Comparison of ENCODE assay signal across 9 cellular contexts in the genomic region with DNA sequence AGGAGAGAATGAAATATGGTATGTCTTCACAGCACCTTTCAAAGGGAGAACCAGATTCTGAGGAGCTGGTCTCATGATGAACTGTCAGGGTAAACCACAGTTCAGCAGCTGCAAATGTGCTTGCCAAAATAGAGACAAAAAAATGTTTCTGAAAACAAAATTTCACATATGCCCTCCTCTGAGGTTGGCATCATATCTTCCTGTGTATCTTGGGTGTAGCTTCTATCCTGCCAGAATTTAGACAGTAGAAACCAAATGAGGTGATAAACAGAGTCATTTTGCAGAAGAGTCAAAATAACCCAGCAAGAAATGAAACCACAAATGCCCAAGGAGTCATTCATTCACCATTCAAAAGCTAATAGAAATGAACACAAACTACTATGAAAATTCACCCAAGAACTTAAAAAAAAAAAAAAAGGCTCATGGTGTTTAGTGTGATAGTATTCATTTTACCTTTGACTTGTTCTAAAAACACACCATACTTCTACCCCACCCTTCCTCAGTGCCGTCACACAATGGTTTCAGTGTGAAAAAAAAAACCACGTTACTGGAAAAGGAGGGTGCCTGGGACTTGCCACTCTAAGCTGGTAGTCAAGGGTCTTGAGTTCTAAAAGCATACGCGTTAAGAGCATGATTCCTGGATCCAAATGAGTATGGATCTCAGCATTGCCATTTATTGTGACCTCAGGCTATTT. TPM values are rescaled to one million over a fixed set of nuclear protein-coding genes. Genes with fewer than 3 reads are reported as not detected.
DNase-seq lines count a peak whose midpoint lies in the region; ATAC-seq and TF ChIP-seq lines count a peak whose summit lies in the region.
"Had no signal": no experiment of that assay in that cellular context is flagged by ENCODE, and none has a peak within 500 bp of the region (broad histone marks: within the 10 kb centered on the region; RNA-seq: fewer than 3 reads in every experiment).

No MANE protein-coding gene starts in this region.

- CTCF ChIA-PET in activated CD8-positive, alpha-beta T cell treated with anti-CD3 and anti-CD28 coated beads, Interleukin-2, amount 10 ng/mL, durations not matched to agents 7 days and 5 days (lab: Charles Lee): interaction anchor here (0.6 to 10.9 kb wide), 19 partner anchors 9 to 1350 kb away, joined by 3 to 253 read pairs (median 5); a partner anchor contains a TSS

- TF ChIP-seq CTCF in mesothelial cell of epicardium (IDR thresholded peaks at IDR 0.05; ENCODE audit: unreplicated experiment) (no peak), left lung (IDR thresholded peaks at IDR 0.05) (no peak)

- H3K27me3 ChIP-seq in BLaER1 (no peaks in the 10 kb centered on the region), left lung (no peaks in the 10 kb centered on the region)

- peaks cover 83% of the 10 kb centered on the region for H3K4me1 Mint-ChIP-seq in activated CD8-positive, alpha-beta T cell treated with anti-CD3 and anti-CD28 coated beads, Interleukin-2, amount 10 ng/mL, durations not matched to agents 7 days and 5 days (ENCODE audit: low read depth)
- peaks cover 18% of the 10 kb centered on the region for H3K4me1 Mint-ChIP-seq in mesothelial cell of epicardium

- DNase-seq in activated CD8-positive, alpha-beta T cell treated with anti-CD3 and anti-CD28 coated beads, Interleukin-2, amount 10 ng/mL, durations not matched to agents 7 days and 5 days: peak; percentile 64
- DNase-seq in mesothelial cell of epicardium (ENCODE audit: low spot score in 2 of 2, unreplicated experiment in 2 of 2) (no peak), NCI-H345 (lab: John Stamatoyannopoulos, UW) (no peak), left lung (no peak), SKM-1 (lab: John Stamatoyannopoulos, UW; ENCODE audit: unreplicated experiment) (no peak)
- DNase-seq: psoas muscle had no signal

- H3K27ac ChIP-seq in BLaER1 (no peak overlapping the region), left lung (peak overlapping the region in 1 of 2 donors; percentile 87)
- H3K27ac ChIP-seq: psoas muscle had no signal

- no peaks in the 10 kb centered on the region for H3K27me3 Mint-ChIP-seq in activated CD8-positive, alpha-beta T cell treated with anti-CD3 and anti-CD28 coated beads, Interleukin-2, amount 10 ng/mL, durations not matched to agents 7 days and 5 days (ENCODE audit: low read depth)
- H3K27me3 Mint-ChIP-seq in mesothelial cell of epicardium (ENCODE audit: low read depth): no peaks in the 10 kb centered on the region

- no peak overlapping the region for H3K9ac ChIP-seq in BLaER1

- peak overlapping the region; percentile 68 for H3K4me3 Mint-ChIP-seq in activated CD8-positive, alpha-beta T cell treated with anti-CD3 and anti-CD28 coated beads, Interleukin-2, amount 10 ng/mL, durations not matched to agents 7 days and 5 days
- H3K4me3 Mint-ChIP-seq in mesothelial cell of epicardium: no peak overlapping the region

- H3K36me3 Mint-ChIP-seq in activated CD8-positive, alpha-beta T cell treated with anti-CD3 and anti-CD28 coated beads, Interleukin-2, amount 10 ng/mL, durations not matched to agents 7 days and 5 days (ENCODE audit: low read depth): peaks cover 64% of the 10 kb centered on the region
- H3K36me3 Mint-ChIP-seq in mesothelial cell of epicardium: no peaks in the 10 kb centered on the region

- H3K4me1 ChIP-seq in BLaER1: peaks cover 59% of the 10 kb centered on the region
- peaks cover 3 to 60% of the 10 kb centered on the region in 2 donors for H3K4me1 ChIP-seq in left lung
- H3K4me1 ChIP-seq: psoas muscle had no signal

- ATAC-seq in GM18870 (IDR thresholded peaks at IDR 0.05; ENCODE audit: unreplicated experiment): peak; percentile 45
- peak; percentile 34 for ATAC-seq in HG03097 (IDR thresholded peaks at IDR 0.05; ENCODE audit: low FRiP score, unreplicated experiment)
- ATAC-seq in activated CD8-positive, alpha-beta T cell treated with anti-CD3 and anti-CD28 coated beads, Interleukin-2, amount 10 ng/mL, durations not matched to agents 7 days and 5 days: peak; percentile 59
- ATAC-seq in left lung: no peak
- ATAC-seq: psoas muscle had no signal

- POLR2A ChIA-PET in activated CD8-positive, alpha-beta T cell treated with anti-CD3 and anti-CD28 coated beads, Interleukin-2, amount 10 ng/mL, durations not matched to agents 7 days and 5 days (lab: Charles Lee): interaction anchor here (0.6 to 8.6 kb wide), 11 partner anchors 8 to 102 kb away, joined by 3 to 94 read pairs (median 7); a partner anchor contains a TSS

- H3K9me3 ChIP-seq in BLaER1 (no peaks in the 10 kb centered on the region), left lung (no peaks in the 10 kb centered on the region)
- H3K9me3 ChIP-seq: psoas muscle had no signal

- H3K9me3 Mint-ChIP-seq in activated CD8-positive, alpha-beta T cell treated with anti-CD3 and anti-CD28 coated beads, Interleukin-2, amount 10 ng/mL, durations not matched to agents 7 days and 5 days (ENCODE audit: insufficient read depth): no peaks in the 10 kb centered on the region
- H3K9me3 Mint-ChIP-seq in mesothelial cell of epicardium: no peaks in the 10 kb centered on the region

- H3K4me2 ChIP-seq in BLaER1: peak overlapping the region; percentile 58

- peak overlapping the region; percentile 87 for H3K27ac Mint-ChIP-seq in activated CD8-positive, alpha-beta T cell treated with anti-CD3 and anti-CD28 coated beads, Interleukin-2, amount 10 ng/mL, durations not matched to agents 7 days and 5 days
- H3K27ac Mint-ChIP-seq in mesothelial cell of epicardium: no peak overlapping the region

- H3K36me3 ChIP-seq in BLaER1: no peaks in the 10 kb centered on the region
- no peaks in the 10 kb centered on the region for H3K36me3 ChIP-seq in left lung

- H4K20me1 ChIP-seq in BLaER1: no peaks in the 10 kb centered on the region

- intact Hi-C loops in left lung (cut with DNase I): no loop called here

- no peak overlapping the region for H3K4me3 ChIP-seq in BLaER1
- H3K4me3 ChIP-seq in left lung: no peak overlapping the region
- H3K4me3 ChIP-seq: psoas muscle had no signal

RNA-seq across cellular contexts. Expression of a gene that starts 18.5 kb away (rescaled TPM):
- 100 to 1,000 TPM; 192 to 222 TPM for total RNA-seq in activated CD8-positive, alpha-beta T cell treated with anti-CD3 and anti-CD28 coated beads, Interleukin-2, amount 10 ng/mL, durations not matched to agents 7 days and 5 days
- total RNA-seq in mesothelial cell of epicardium: 1.4 to 2.5 TPM (median 2.4 TPM) in 3 replicates
- 10 to 100 TPM; 10.2 to 59.2 TPM for total RNA-seq in left lung

RNA-seq across cellular contexts. Expression of a gene that starts 41.0 kb away (rescaled TPM):
- total RNA-seq in activated CD8-positive, alpha-beta T cell treated with anti-CD3 and anti-CD28 coated beads, Interleukin-2, amount 10 ng/mL, durations not matched to agents 7 days and 5 days: not detected
- total RNA-seq in mesothelial cell of epicardium (1.3 to 2.4 TPM (median 1.9 TPM) in 3 replicates), left lung (1 to 10 TPM; 2.5 to 3.4 TPM)
